Comparison of ENCODE assay signal across 8 cellular contexts in genomic region chr15:43329960-43330779, GRCh38. TPM values are rescaled to one million over a fixed set of nuclear protein-coding genes. Genes with fewer than 3 reads are reported as not detected.
DNase-seq lines count a peak whose midpoint lies in the region; ATAC-seq, FAIRE-seq and TF ChIP-seq lines count a peak whose summit lies in the region.

A gene with protein sequence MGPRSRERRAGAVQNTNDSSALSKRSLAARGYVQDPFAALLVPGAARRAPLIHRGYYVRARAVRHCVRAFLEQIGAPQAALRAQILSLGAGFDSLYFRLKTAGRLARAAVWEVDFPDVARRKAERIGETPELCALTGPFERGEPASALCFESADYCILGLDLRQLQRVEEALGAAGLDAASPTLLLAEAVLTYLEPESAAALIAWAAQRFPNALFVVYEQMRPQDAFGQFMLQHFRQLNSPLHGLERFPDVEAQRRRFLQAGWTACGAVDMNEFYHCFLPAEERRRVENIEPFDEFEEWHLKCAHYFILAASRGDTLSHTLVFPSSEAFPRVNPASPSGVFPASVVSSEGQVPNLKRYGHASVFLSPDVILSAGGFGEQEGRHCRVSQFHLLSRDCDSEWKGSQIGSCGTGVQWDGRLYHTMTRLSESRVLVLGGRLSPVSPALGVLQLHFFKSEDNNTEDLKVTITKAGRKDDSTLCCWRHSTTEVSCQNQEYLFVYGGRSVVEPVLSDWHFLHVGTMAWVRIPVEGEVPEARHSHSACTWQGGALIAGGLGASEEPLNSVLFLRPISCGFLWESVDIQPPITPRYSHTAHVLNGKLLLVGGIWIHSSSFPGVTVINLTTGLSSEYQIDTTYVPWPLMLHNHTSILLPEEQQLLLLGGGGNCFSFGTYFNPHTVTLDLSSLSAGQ (minus strand): TSS chr15:43330573. CDS start chr15:43330489, 84 bp downstream.

- peaks cover 23% of the 10 kb centered on the region for H3K4me1 Mint-ChIP-seq in nephron

- peaks cover 17% of the 10 kb centered on the region for H3K79me2 ChIP-seq in MM.1S (ENCODE audit: low read length)

- peak within 1 kb of the TSS; percentile 91 for H3K4me2 ChIP-seq in MM.1S (ENCODE audit: low read depth, low read length)

- peak within 1 kb of the TSS; percentile 89 for H2AFZ ChIP-seq in MM.1S (ENCODE audit: low read length)

- H3K4me3 ChIP-seq in MM.1S (ENCODE audit: low read length) (peak within 1 kb of the TSS; percentile 88), fibroblast of the aortic adventitia (ENCODE audit: low read depth, low read length) (peak within 1 kb of the TSS; percentile 88)

- H3K36me3 ChIP-seq in MM.1S (replicated peaks; ENCODE audit: insufficient read depth, low read length): no peaks in the 10 kb centered on the region

- H3K9ac ChIP-seq in MM.1S (ENCODE audit: low read length): peak within 1 kb of the TSS; percentile 92

- H3K36me3 Mint-ChIP-seq in nephron (ENCODE audit: low read depth): peaks cover 42% of the 10 kb centered on the region

- peak; percentile 91 for FAIRE-seq in H54 (lab: Jason Lieb, UNC)

- peak within 1 kb of the TSS; percentile 98 to 100 (median 99) for H3K27ac Mint-ChIP-seq in nephron

- peak; percentile 96 for DNase-seq in EL
- DNase-seq in H54 (ENCODE audit: insufficient read length, low spot score): peak; percentile 84
- peak; percentile 95 for DNase-seq in MM.1S
- peak; percentile 22 for DNase-seq in SIG-M5 (lab: John Stamatoyannopoulos, UW)
- DNase-seq in activated effector memory CD4-positive, alpha-beta T cell treated with anti-CD3 and anti-CD28 coated beads, Interleukin-2, amount 50 U/mL, for 16 hours: peak; percentile 96
- peak; percentile 95 for DNase-seq in fibroblast of the aortic adventitia (ENCODE audit: low read depth)
- peak; percentile 89 for DNase-seq in stimulated activated naive CD8-positive, alpha-beta T cell treated with anti-CD3 and anti-CD28 coated beads, Interleukin-15, Interleukin-2, amounts not matched to agents 100 U/mL and 50 U/mL, for 24 hours

- peak; percentile 73 for TF ChIP-seq POLR2A in H54 (IDR thresholded peaks at IDR 0.05; ENCODE audit: low read depth, low read length)

- H3K27me3 Mint-ChIP-seq in nephron (ENCODE audit: low read depth): peaks cover 3% of the 10 kb centered on the region

- H4K20me1 ChIP-seq in MM.1S (ENCODE audit: insufficient read depth, low read length): no peaks in the 10 kb centered on the region

- peak within 1 kb of the TSS; percentile 96 to 97 (median 97) for H3K4me3 Mint-ChIP-seq in nephron

- H3F3A ChIP-seq in MM.1S (ENCODE audit: insufficient read depth, low read length): peaks cover 21% of the 10 kb centered on the region; the same call in 1 of the 2 replicates

- H3K4me1 ChIP-seq in MM.1S (ENCODE audit: low read length): peaks cover 9% of the 10 kb centered on the region

- TF ChIP-seq CTCF in MM.1S (IDR thresholded peaks at IDR 0.05; ENCODE audit: low read length) (no peak), fibroblast of the aortic adventitia (IDR thresholded peaks at IDR 0.05; ENCODE audit: insufficient read depth, low read length) (no peak), nephron (IDR thresholded peaks at IDR 0.05; ENCODE audit: unreplicated experiment in 3 of 3) (no peak)

- H3K9me3 Mint-ChIP-seq in nephron: no peaks in the 10 kb centered on the region

- H3K27ac ChIP-seq in MM.1S (ENCODE audit: low read length): peak within 1 kb of the TSS; percentile 95

- no peaks in the 10 kb centered on the region for H3K9me3 ChIP-seq in MM.1S (replicated peaks; ENCODE audit: insufficient read depth, low read length)

- ATAC-seq in stimulated activated naive CD8-positive, alpha-beta T cell treated with anti-CD3 and anti-CD28 coated beads, Interleukin-15, Interleukin-2, amounts not matched to agents 100 U/mL and 50 U/mL, for 24 hours: peak; percentile 93

- no peaks in the 10 kb centered on the region for H3K9me2 ChIP-seq in MM.1S (replicated peaks; ENCODE audit: insufficient read depth, low read length)

- no peaks in the 10 kb centered on the region for H3K27me3 ChIP-seq in MM.1S (replicated peaks; ENCODE audit: insufficient read depth, low read length)

RNA-seq across cellular contexts. Expression of the gene that starts here (rescaled TPM):
- total RNA-seq in fibroblast of the aortic adventitia (ENCODE audit: low replicate concordance): 1.4 and 10.2 TPM in 2 replicates

Comparison
In these comparisons a context has a peak if more than half of its experiments do, and no peak if none do; other contexts are left out.
1. Peak in every context shown above with its lines: DNase-seq, ATAC-seq, H3K4me3 ChIP-seq and H3K27ac ChIP-seq.
2. DNase-seq: peak in every context shown above with its lines; median percentile 96 in EL; 96 in activated effector memory CD4-positive, alpha-beta T cell treated with anti-CD3 and anti-CD28 coated beads, Interleukin-2, amount 50 U/mL, for 16 hours; 95 in MM.1S; 95 in fibroblast of the aortic adventitia; 89 in stimulated activated naive CD8-positive, alpha-beta T cell treated with anti-CD3 and anti-CD28 coated beads, Interleukin-15, Interleukin-2, amounts not matched to agents 100 U/mL and 50 U/mL, for 24 hours; 84 in H54; 22 in SIG-M5.